8 cellular contexts compared by ENCODE assay signal in the genomic region with DNA sequence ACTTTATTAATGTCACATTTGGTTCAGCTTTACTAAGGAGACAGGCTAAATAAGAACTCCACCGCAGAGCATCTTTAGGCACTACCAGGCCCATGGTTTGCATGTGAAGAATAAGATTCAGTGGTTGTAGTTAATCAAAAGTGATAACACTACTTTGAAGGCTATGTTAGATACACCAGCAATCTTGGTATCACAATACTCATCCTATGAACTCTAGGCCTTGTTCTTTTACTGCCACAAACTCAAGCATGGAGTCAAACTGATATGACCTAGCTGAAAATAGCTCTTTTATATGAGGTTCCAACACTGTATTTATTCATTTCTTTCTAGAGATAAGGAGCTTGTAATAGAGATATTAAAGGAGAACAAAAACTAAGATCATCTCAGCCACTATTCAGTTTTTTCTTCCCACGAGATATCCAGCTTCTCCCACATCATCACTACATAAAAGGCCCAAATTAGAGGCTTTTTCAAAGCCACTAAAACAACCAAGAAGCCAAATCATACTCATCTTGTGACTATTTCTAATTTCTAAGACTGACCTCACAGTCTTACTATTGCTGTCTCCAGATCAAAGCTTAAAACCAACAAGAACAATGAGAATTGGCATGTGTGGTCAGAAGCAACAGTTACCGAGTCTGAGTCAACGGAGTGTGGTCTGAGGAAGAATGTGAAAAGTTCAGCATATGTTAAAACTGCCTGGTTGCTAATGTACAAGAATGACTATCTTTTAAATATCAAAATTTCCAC. TPM values are rescaled to one million over a fixed set of nuclear protein-coding genes. Genes with fewer than 3 reads are reported as not detected.
DNase-seq lines count a peak whose midpoint lies in the region; ATAC-seq lines count a peak whose summit lies in the region.

No MANE protein-coding gene starts in this region.

- CTCF ChIA-PET in activated CD8-positive, alpha-beta memory T cell treated with anti-CD3 and anti-CD28 coated beads, Interleukin-2, amount 10 ng/mL, durations not matched to agents 7 days and 5 days (lab: Charles Lee) = no interaction called here
- CTCF ChIA-PET in activated CD4-positive, alpha-beta memory T cell treated with anti-CD3 and anti-CD28 coated beads for 36 hours (lab: Charles Lee) = no interaction called here

- peaks cover 12% of the 10 kb centered on the region for H3K4me1 Mint-ChIP-seq in activated CD8-positive, alpha-beta memory T cell treated with anti-CD3 and anti-CD28 coated beads, Interleukin-2, amount 10 ng/mL, durations not matched to agents 7 days and 5 days
- peaks cover 4% of the 10 kb centered on the region for H3K4me1 Mint-ChIP-seq in activated T-helper 2 cell treated with anti-CD3 and anti-CD28 coated beads, Interferon-gamma antibody, Interleukin-2, Interleukin-4, amounts not matched to agents 10 μg/mL and 5 μg/mL and 100 μg/mL, durations not matched to agents 14 hours and 24 hours and 36 hours (ENCODE audit: low read depth)
- no peaks in the 10 kb centered on the region for H3K4me1 Mint-ChIP-seq in activated CD4-positive, alpha-beta memory T cell treated with anti-CD3 and anti-CD28 coated beads for 36 hours (ENCODE audit: low read depth)

- intact Hi-C loops in activated T-helper 2 cell treated with anti-CD3 and anti-CD28 coated beads, Interferon-gamma antibody, Interleukin-2, Interleukin-4, amounts not matched to agents 10 μg/mL and 5 μg/mL and 100 μg/mL, durations not matched to agents 14 hours and 24 hours and 36 hours (cut with micrococcal nuclease) = loop anchor here (2.0 kb wide), 1 partner anchor 953 kb away; no protein-coding TSS in a partner anchor
- intact Hi-C loops in activated CD4-positive, alpha-beta memory T cell treated with anti-CD3 and anti-CD28 coated beads for 36 hours (cut with micrococcal nuclease) = no loop called here

- no peak overlapping the region for H3K4me3 Mint-ChIP-seq in activated CD8-positive, alpha-beta memory T cell treated with anti-CD3 and anti-CD28 coated beads, Interleukin-2, amount 10 ng/mL, durations not matched to agents 7 days and 5 days
- no peak overlapping the region for H3K4me3 Mint-ChIP-seq in activated T-helper 2 cell treated with anti-CD3 and anti-CD28 coated beads, Interferon-gamma antibody, Interleukin-2, Interleukin-4, amounts not matched to agents 10 μg/mL and 5 μg/mL and 100 μg/mL, durations not matched to agents 14 hours and 24 hours and 36 hours (ENCODE audit: low read depth)
- H3K4me3 Mint-ChIP-seq in activated CD4-positive, alpha-beta memory T cell treated with anti-CD3 and anti-CD28 coated beads for 36 hours = no peak overlapping the region

- ATAC-seq in activated CD8-positive, alpha-beta memory T cell treated with anti-CD3 and anti-CD28 coated beads, Interleukin-2, amount 10 ng/mL, durations not matched to agents 7 days and 5 days = peak; percentile 49
- ATAC-seq in HG03139 (IDR thresholded peaks at IDR 0.05; ENCODE audit: unreplicated experiment) (peak; percentile 50), esophagus mucosa (no peak)

- POLR2A ChIA-PET in activated CD4-positive, alpha-beta memory T cell treated with anti-CD3 and anti-CD28 coated beads for 36 hours (lab: Charles Lee) = no interaction called here

- no peaks in the 10 kb centered on the region for H3K9me3 Mint-ChIP-seq in activated CD8-positive, alpha-beta memory T cell treated with anti-CD3 and anti-CD28 coated beads, Interleukin-2, amount 10 ng/mL, durations not matched to agents 7 days and 5 days (ENCODE audit: low read depth)
- peaks cover 2% of the 10 kb centered on the region for H3K9me3 Mint-ChIP-seq in activated T-helper 2 cell treated with anti-CD3 and anti-CD28 coated beads, Interferon-gamma antibody, Interleukin-2, Interleukin-4, amounts not matched to agents 10 μg/mL and 5 μg/mL and 100 μg/mL, durations not matched to agents 14 hours and 24 hours and 36 hours
- H3K9me3 Mint-ChIP-seq in activated CD4-positive, alpha-beta memory T cell treated with anti-CD3 and anti-CD28 coated beads for 36 hours = peaks cover 6% of the 10 kb centered on the region

- no peaks in the 10 kb centered on the region for H3K27me3 Mint-ChIP-seq in activated CD8-positive, alpha-beta memory T cell treated with anti-CD3 and anti-CD28 coated beads, Interleukin-2, amount 10 ng/mL, durations not matched to agents 7 days and 5 days
- no peaks in the 10 kb centered on the region for H3K27me3 Mint-ChIP-seq in activated T-helper 2 cell treated with anti-CD3 and anti-CD28 coated beads, Interferon-gamma antibody, Interleukin-2, Interleukin-4, amounts not matched to agents 10 μg/mL and 5 μg/mL and 100 μg/mL, durations not matched to agents 14 hours and 24 hours and 36 hours (ENCODE audit: low read depth)
- H3K27me3 Mint-ChIP-seq in activated CD4-positive, alpha-beta memory T cell treated with anti-CD3 and anti-CD28 coated beads for 36 hours = no peaks in the 10 kb centered on the region

- no peak overlapping the region for H3K27ac Mint-ChIP-seq in activated CD8-positive, alpha-beta memory T cell treated with anti-CD3 and anti-CD28 coated beads, Interleukin-2, amount 10 ng/mL, durations not matched to agents 7 days and 5 days
- peak overlapping the region; percentile 33 for H3K27ac Mint-ChIP-seq in activated T-helper 2 cell treated with anti-CD3 and anti-CD28 coated beads, Interferon-gamma antibody, Interleukin-2, Interleukin-4, amounts not matched to agents 10 μg/mL and 5 μg/mL and 100 μg/mL, durations not matched to agents 14 hours and 24 hours and 36 hours
- no peak overlapping the region for H3K27ac Mint-ChIP-seq in activated CD4-positive, alpha-beta memory T cell treated with anti-CD3 and anti-CD28 coated beads for 36 hours

- no peaks in the 10 kb centered on the region for H3K36me3 Mint-ChIP-seq in activated CD8-positive, alpha-beta memory T cell treated with anti-CD3 and anti-CD28 coated beads, Interleukin-2, amount 10 ng/mL, durations not matched to agents 7 days and 5 days
- H3K36me3 Mint-ChIP-seq in activated T-helper 2 cell treated with anti-CD3 and anti-CD28 coated beads, Interferon-gamma antibody, Interleukin-2, Interleukin-4, amounts not matched to agents 10 μg/mL and 5 μg/mL and 100 μg/mL, durations not matched to agents 14 hours and 24 hours and 36 hours (ENCODE audit: low read depth) = no peaks in the 10 kb centered on the region
- H3K36me3 Mint-ChIP-seq in activated CD4-positive, alpha-beta memory T cell treated with anti-CD3 and anti-CD28 coated beads for 36 hours = no peaks in the 10 kb centered on the region

- DNase-seq in activated CD8-positive, alpha-beta memory T cell treated with anti-CD3 and anti-CD28 coated beads, Interleukin-2, amount 10 ng/mL, durations not matched to agents 7 days and 5 days = no peak
- DNase-seq in activated CD8-positive, alpha-beta memory T cell treated with anti-CD3 and anti-CD28 coated beads, Interleukin-2, amount 50 U/mL, for 48 hours = no peak
- no peak for DNase-seq in activated T-helper 2 cell treated with anti-CD3 and anti-CD28 coated beads, Interferon-gamma antibody, Interleukin-2, Interleukin-4, amounts not matched to agents 10 μg/mL and 5 μg/mL and 100 μg/mL, durations not matched to agents 14 hours and 24 hours and 36 hours (ENCODE audit: low spot score)
- peak; percentile 91 for DNase-seq in stromal cell of bone marrow (ENCODE audit: low read depth)
- no peak for DNase-seq in activated CD4-positive, alpha-beta memory T cell treated with anti-CD3 and anti-CD28 coated beads for 36 hours
- DNase-seq in NCI-H2081 (lab: John Stamatoyannopoulos, UW) = no peak

RNA-seq across cellular contexts. Expression of gene GUCY1A2, which starts 25.1 kb away (rescaled TPM):
- not detected for total RNA-seq in activated CD8-positive, alpha-beta memory T cell treated with anti-CD3 and anti-CD28 coated beads, Interleukin-2, amount 10 ng/mL, durations not matched to agents 7 days and 5 days
- total RNA-seq in activated T-helper 2 cell treated with anti-CD3 and anti-CD28 coated beads, Interferon-gamma antibody, Interleukin-2, Interleukin-4, amounts not matched to agents 10 μg/mL and 5 μg/mL and 100 μg/mL, durations not matched to agents 14 hours and 24 hours and 36 hours = 0.02 TPM in 1 of 2 replicates, not detected in the other
- not detected for total RNA-seq in activated CD4-positive, alpha-beta memory T cell treated with anti-CD3 and anti-CD28 coated beads for 36 hours
- 0.84 TPM for total RNA-seq in esophagus mucosa
